ENCODE assay signal across 23 cellular contexts in genomic region chr3:60228823-60229222, GRCh38.
"Had no signal": no experiment of that assay in that cellular context is flagged by ENCODE, and none has a peak within 500 bp of the region (broad histone marks: within the 10 kb centered on the region; RNA-seq: fewer than 3 reads in every experiment).

No MANE protein-coding gene starts in this region.

- H3K27ac Mint-ChIP-seq: activated B cell treated with CpG ODN at 0.5 μM for 24 hours; endodermal cell; naive thymus-derived CD4-positive, alpha-beta T cell; T-helper 2 cell treated with Interferon-gamma antibody and Interleukin-4, amounts not matched to agents 5 μg/mL and 100 μg/mL, for 36 hours had no signal

- ATAC-seq: esophagus mucosa; left colon; naive thymus-derived CD4-positive, alpha-beta T cell had no signal

- H3K9me3 Mint-ChIP-seq: activated B cell treated with CpG ODN at 0.5 μM for 24 hours had no signal

- H3K4me3 Mint-ChIP-seq: activated B cell treated with CpG ODN at 0.5 μM for 24 hours; endodermal cell; naive thymus-derived CD4-positive, alpha-beta T cell; T-helper 2 cell treated with Interferon-gamma antibody and Interleukin-4, amounts not matched to agents 5 μg/mL and 100 μg/mL, for 36 hours had no signal

- H3K27me3 Mint-ChIP-seq: naive thymus-derived CD4-positive, alpha-beta T cell had no signal

- DNase-seq: activated B cell treated with CpG ODN at 0.5 μM for 24 hours; activated CD4-positive, alpha-beta T cell treated with anti-CD3 and anti-CD28 coated beads, Interleukin-2, amount 50 U/mL, for 1 hour; activated CD8-positive, alpha-beta memory T cell treated with anti-CD3 and anti-CD28 coated beads for 24 hours; activated gamma-delta T cell treated with Interleukin-2 at 50 U/mL for 16 hours; activated naive CD4-positive, alpha-beta T cell treated with anti-CD3 and anti-CD28 coated beads, Interleukin-2, amount 50 U/mL, for 16 hours; activated T-cell treated with anti-CD3 and anti-CD28 coated beads, Interleukin-2, amount 50 U/mL, for 1 hour; amniotic stem cell; central memory CD4-positive, alpha-beta T cell; endodermal cell; foreskin fibroblast; head of caudate nucleus; hippocampal formation; kidney; left colon; midbrain; naive thymus-derived CD4-positive, alpha-beta T cell; stimulated activated CD4-positive, alpha-beta T cell treated with anti-CD3 and anti-CD28 coated beads, Interleukin-1b, Interleukin-23, amount 100 ng/mL, for 48 hours; stimulated activated CD4-positive, alpha-beta T cell treated with anti-CD3 and anti-CD28 coated beads, Interleukin-4, amount 100 ng/mL, for 4 hours; stimulated activated CD8-positive, alpha-beta memory T cell treated with anti-CD3 and anti-CD28 coated beads, Interleukin-4, amount 100 ng/mL, for 48 hours; stimulated activated naive CD4-positive, alpha-beta T cell treated with Interleukin-2 at 50 U/mL for 16 hours; trophoblast cell had no signal
